8 cellular contexts compared by ENCODE assay signal in the genomic region with DNA sequence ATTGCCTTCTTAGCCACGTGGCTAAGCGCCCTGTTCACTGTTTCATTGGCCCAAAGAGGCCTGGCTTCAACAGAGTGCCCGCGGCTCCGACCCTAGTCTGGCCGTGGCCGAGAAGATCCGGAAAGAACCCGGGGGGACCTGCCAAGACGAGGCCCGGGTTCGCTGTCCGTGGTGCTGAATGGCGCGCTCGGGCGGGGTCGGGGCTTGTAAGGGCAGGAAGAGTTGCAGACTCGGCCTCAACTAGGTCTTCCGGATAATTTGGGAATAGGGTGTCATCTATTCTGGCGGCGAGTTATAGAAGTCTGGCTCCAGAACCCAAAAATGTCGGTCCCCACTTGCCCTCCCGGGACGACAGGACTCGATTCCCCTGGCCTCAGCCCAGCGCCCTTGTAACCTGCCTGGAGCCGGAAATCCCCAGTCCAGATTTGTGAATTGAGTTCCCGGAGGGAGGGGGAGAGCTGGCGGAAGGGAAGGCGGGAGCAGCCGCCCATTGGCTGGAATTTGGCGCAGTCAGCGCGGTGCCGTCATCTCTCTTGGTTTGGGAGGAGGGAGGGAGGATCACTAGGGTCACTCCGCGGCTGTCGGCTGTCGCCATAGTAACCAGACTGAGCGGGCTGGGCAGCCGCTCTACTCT. TPM values are rescaled to one million over a fixed set of nuclear protein-coding genes. Genes with fewer than 3 reads are reported as not detected.
DNase-seq lines count a peak whose midpoint lies in the region; ATAC-seq, FAIRE-seq and TF ChIP-seq lines count a peak whose summit lies in the region.

No MANE protein-coding gene starts in this region.

- ATAC-seq in left colon: peak; percentile 36

- no peak for TF ChIP-seq EP300 in sigmoid colon (IDR thresholded peaks at IDR 0.05)

- H3K27me3 ChIP-seq in sigmoid colon: peaks cover 53 to 87% (median 75%) of the 10 kb centered on the region in 3 donors

- intact Hi-C loops in left colon (cut with DNase I, micrococcal nuclease): no loop called here
- intact Hi-C loops in sigmoid colon (cut with DNase I): no loop called here

- no peaks in the 10 kb centered on the region for H3K9me3 ChIP-seq in sigmoid colon

- H3K4me1 ChIP-seq in sigmoid colon: peaks cover 0 to 35% (median 24%) of the 10 kb centered on the region in 4 donors

- peak; percentile 88 for DNase-seq in D721Med (ENCODE audit: insufficient read length, low spot score)
- peak; percentile 63 for DNase-seq in NCI-H128 (lab: John Stamatoyannopoulos, UW; ENCODE audit: unreplicated experiment)
- DNase-seq in T-helper 9 cell: peak; percentile 55
- peak; percentile 54 to 95 for DNase-seq in cerebellar nuclear complex (lab: John Stamatoyannopoulos, UW)
- DNase-seq in left colon: peak in 1 of 2 donors; percentile 66
- DNase-seq in stimulated activated CD4-positive, alpha-beta T cell treated with anti-CD3 and anti-CD28 coated beads, TNF-alpha, amount 100 ng/mL, for 48 hours (ENCODE audit: low read depth in 3 of 3): peak in 2 of 3 donors; percentile 21 to 27
- DNase-seq in GM19238 (ENCODE audit: insufficient read length, low spot score): no peak
- DNase-seq in sigmoid colon: no peak

- no peak overlapping the region for H3K4me3 ChIP-seq in sigmoid colon

- H3K27ac ChIP-seq in sigmoid colon: no peak overlapping the region

- FAIRE-seq in D721Med (lab: Jason Lieb, UNC): no peak

- H3K36me3 ChIP-seq in sigmoid colon: no peaks in the 10 kb centered on the region

- TF ChIP-seq CTCF in D721Med (IDR thresholded peaks at IDR 0.05; ENCODE audit: insufficient read depth, missing control alignments) (no peak), sigmoid colon (IDR thresholded peaks at IDR 0.05) (no peak)

- WGBS in sigmoid colon, 2 donors: 3 to 5% methylated on average over 42 of the region's 42 CpGs

- no peak for TF ChIP-seq POLR2A in sigmoid colon (IDR thresholded peaks at IDR 0.05)

RNA-seq across cellular contexts. Expression of a gene that starts 3.5 kb away (rescaled TPM):
- total RNA-seq in left colon (under 1 TPM; 0.22 to 0.37 TPM), sigmoid colon (under 1 TPM in 2 of 4 donors, not detected in 2; 0.14 to 0.36 TPM)
- polyA plus RNA-seq in sigmoid colon: under 1 TPM in 1 of 3 donors, not detected in 2; 0.48 TPM

RNA-seq across cellular contexts. Expression of a gene that starts 22.0 kb away (rescaled TPM):
- 1 to 10 TPM; 3.9 to 4.8 TPM for total RNA-seq in left colon
- under 1 TPM in 1 of 4 donors, not detected in 3; 0.71 TPM for total RNA-seq in sigmoid colon
- polyA plus RNA-seq in sigmoid colon: 1 to 10 TPM in 1 of 3 donors, under 1 TPM in 1, not detected in 1; 0.77 to 6.0 TPM

RNA-seq across cellular contexts. Expression of a gene that starts 30.2 kb away (rescaled TPM):
- total RNA-seq in left colon: 1 to 10 TPM; 4.1 to 6.9 TPM
- total RNA-seq in sigmoid colon: not detected
- 10 to 100 TPM in 1 of 3 donors, 1 to 10 TPM in 2; 1.4 to 10.8 (median 5.5) TPM for polyA plus RNA-seq in sigmoid colon

Comparison
In these comparisons a context has a peak if more than half of its experiments do, and no peak if none do; other contexts are left out.
1. DNase-seq: peak in D721Med (single experiment), NCI-H128 (single experiment), T-helper 9 cell (single experiment), cerebellar nuclear complex (2 of 2) and stimulated activated CD4-positive, alpha-beta T cell treated with anti-CD3 and anti-CD28 coated beads, TNF-alpha, amount 100 ng/mL, for 48 hours (2 of 3); none in GM19238 (single experiment) and sigmoid colon (single experiment).
2. RNA of a gene that starts 30.2 kb away (total RNA-seq): 4.1 to 6.9 TPM in left colon; not detected in sigmoid colon; every median in the first group is over 4 times any median in the second.